Comparison of ENCODE assay signal across 28 cellular contexts in the genomic region with DNA sequence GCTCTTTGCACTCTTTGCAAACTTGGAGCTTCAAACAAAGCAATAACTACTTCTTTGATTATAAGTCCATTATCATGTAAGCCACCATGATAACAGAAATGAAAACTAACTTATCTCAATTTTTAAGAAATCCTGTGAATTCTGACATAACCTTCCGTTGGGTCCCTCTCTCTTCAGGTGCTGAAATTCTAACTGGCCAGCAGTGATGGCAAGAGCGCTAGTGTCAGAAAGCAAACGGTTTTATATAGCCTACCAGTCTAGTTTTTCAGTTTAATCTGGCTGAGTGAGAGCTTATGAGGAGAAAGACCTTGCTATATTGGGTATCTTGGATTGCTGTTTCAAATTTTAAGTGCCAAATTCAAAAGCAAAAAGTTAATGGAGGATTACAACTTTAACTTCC. TPM values are rescaled to one million over a fixed set of nuclear protein-coding genes. Genes with fewer than 3 reads are reported as not detected.
A peak's percentile ranks its signal among the peaks of the same experiment; 100 is the strongest.
DNase-seq lines count a peak whose midpoint lies in the region; ATAC-seq and TF ChIP-seq lines count a peak whose summit lies in the region.
"Had no signal": no experiment of that assay in that cellular context is flagged by ENCODE, and none has a peak within 500 bp of the region (broad histone marks: within the 10 kb centered on the region; RNA-seq: fewer than 3 reads in every experiment).

No MANE protein-coding gene starts in this region.

- no peaks in the 10 kb centered on the region for H3K36me3 Mint-ChIP-seq in T-cell
- H3K36me3 Mint-ChIP-seq: activated CD4-positive, alpha-beta memory T cell treated with anti-CD3 and anti-CD28 coated beads for 36 hours; activated naive CD4-positive, alpha-beta T cell treated with anti-CD3 and anti-CD28 coated beads, Interleukin-2, amount 50 U/mL, for 24 hours; naive B cell had no signal

- H3K36me3 ChIP-seq in body of pancreas (replicated peaks in 1 of 2; ENCODE audit: insufficient read depth in 1 of 2, low read depth in 2 of 2) (no peaks in the 10 kb centered on the region), muscle layer of duodenum (ENCODE audit: control insufficient read depth in 1 of 2, insufficient read depth in 2 of 2, low read length in 2 of 2) (no peaks in the 10 kb centered on the region), thymus (ENCODE audit: control insufficient read depth, insufficient read depth) (no peaks in the 10 kb centered on the region)
- H3K36me3 ChIP-seq: upper lobe of left lung had no signal

- H3K4me1 Mint-ChIP-seq in T-cell: no peaks in the 10 kb centered on the region
- H3K4me1 Mint-ChIP-seq: activated naive CD4-positive, alpha-beta T cell treated with anti-CD3 and anti-CD28 coated beads, Interleukin-2, amount 50 U/mL, for 24 hours; naive B cell had no signal

- no peaks in the 10 kb centered on the region for H3K9me3 Mint-ChIP-seq in T-cell
- H3K9me3 Mint-ChIP-seq: activated CD4-positive, alpha-beta memory T cell treated with anti-CD3 and anti-CD28 coated beads for 36 hours; activated naive CD4-positive, alpha-beta T cell treated with anti-CD3 and anti-CD28 coated beads, Interleukin-2, amount 50 U/mL, for 24 hours had no signal

- TF ChIP-seq POLR2A in body of pancreas (IDR thresholded peaks at IDR 0.05): no peak

- CTCF ChIA-PET in T-cell (lab: Charles Lee): no interaction called here

- 24 to 35% methylated on average over 3 of the region's 3 CpGs for WGBS in body of pancreas, 2 donors
- 93% methylated on average over 3 of the region's 3 CpGs for WGBS in thymus

- peaks cover 93% of the 10 kb centered on the region for H3K4me1 ChIP-seq in body of pancreas
- peaks cover 18 to 44% of the 10 kb centered on the region in 2 donors for H3K4me1 ChIP-seq in muscle layer of duodenum (ENCODE audit: control insufficient read depth in 1 of 2, insufficient read depth in 2 of 2, low read length in 2 of 2)
- no peaks in the 10 kb centered on the region for H3K4me1 ChIP-seq in thymus (ENCODE audit: control insufficient read depth, insufficient read depth, low read length)

- POLR2A ChIA-PET in T-cell (lab: Charles Lee): no interaction called here

- H3K9me3 ChIP-seq in body of pancreas: no peaks in the 10 kb centered on the region
- no peaks in the 10 kb centered on the region for H3K9me3 ChIP-seq in muscle layer of duodenum (ENCODE audit: control insufficient read depth in 1 of 2, low read length in 2 of 2)
- H3K9me3 ChIP-seq in thymus (ENCODE audit: control insufficient read depth): no peaks in the 10 kb centered on the region
- H3K9me3 ChIP-seq: MG63, stomach, upper lobe of left lung had no signal

- DNase-seq in body of pancreas (no peak), dorsolateral prefrontal cortex (no peak), T-cell (no peak)
- no peak for DNase-seq in activated effector memory CD4-positive, alpha-beta T cell treated with anti-CD3 and anti-CD28 coated beads, Interleukin-2, amount 50 U/mL, for 16 hours
- DNase-seq: activated CD4-positive, alpha-beta memory T cell treated with anti-CD3 and anti-CD28 coated beads for 36 hours; activated CD8-positive, alpha-beta memory T cell treated with anti-CD3 and anti-CD28 coated beads, Interleukin-2, amount 50 U/mL, for 48 hours; C1 segment of cervical spinal cord; cerebellar nuclear complex; HCEC 1CT; mesendoderm; MG63; naive B cell; NCI-H2107; NCI-H446 treated with DMSO at 0.1 percent for 48 hours; NCI-H82; nucleus accumbens; RPMI8226; stimulated activated CD4-positive, alpha-beta T cell treated with anti-CD3 and anti-CD28 coated beads, Interleukin-2, amount 100 ng/mL, for 24 hours; stomach; upper lobe of left lung had no signal

- intact Hi-C loops in body of pancreas (cut with DNase I) (no loop called here), dorsolateral prefrontal cortex (cut with DNase I) (loop anchor here (5.0 to 10.0 kb wide), 3 partner anchors 38 to 98 kb away; no protein-coding TSS in a partner anchor)

- ATAC-seq in body of pancreas (no peak), HG02571 (IDR thresholded peaks at IDR 0.05; ENCODE audit: unreplicated experiment) (no peak), T-cell (replicated peaks in 1 of 4) (no peak)
- ATAC-seq: activated CD4-positive, CD25-positive, alpha-beta regulatory T cell treated with anti-CD3 and anti-CD28 coated beads, Interleukin-2, amount 50 U/mL, for 24 hours; K562 had no signal

- no peak overlapping the region for H3K4me3 Mint-ChIP-seq in T-cell
- H3K4me3 Mint-ChIP-seq: activated CD4-positive, alpha-beta memory T cell treated with anti-CD3 and anti-CD28 coated beads for 36 hours; activated naive CD4-positive, alpha-beta T cell treated with anti-CD3 and anti-CD28 coated beads, Interleukin-2, amount 50 U/mL, for 24 hours; naive B cell had no signal

- H3K27ac ChIP-seq in body of pancreas: peak overlapping the region; percentile 60 to 74 (median 66)
- peak overlapping the region in 44 of 59 donors; percentile 4 to 98 (median 90) for H3K27ac ChIP-seq in dorsolateral prefrontal cortex
- H3K27ac ChIP-seq in muscle layer of duodenum (ENCODE audit: low read length): peak overlapping the region; percentile 59
- peak overlapping the region; percentile 20 for H3K27ac ChIP-seq in thymus (ENCODE audit: low read depth)

- H3K27me3 ChIP-seq in body of pancreas (no peaks in the 10 kb centered on the region), dorsolateral prefrontal cortex (no peaks in the 10 kb centered on the region), muscle layer of duodenum (ENCODE audit: low read depth, low read length) (no peaks in the 10 kb centered on the region), thymus (ENCODE audit: control insufficient read depth, insufficient read depth) (no peaks in the 10 kb centered on the region)
- H3K27me3 ChIP-seq: MG63, stomach, upper lobe of left lung had no signal

- H3K4me3 ChIP-seq in body of pancreas: no peak overlapping the region
- peak overlapping the region in 31 of 59 donors; percentile 0 to 92 (median 18) for H3K4me3 ChIP-seq in dorsolateral prefrontal cortex
- H3K4me3 ChIP-seq in muscle layer of duodenum (ENCODE audit: low read depth in 1 of 2, low read length in 2 of 2): peak overlapping the region in 1 of 2 donors; percentile 30
- H3K4me3 ChIP-seq in thymus (ENCODE audit: low read length): no peak overlapping the region
- H3K4me3 ChIP-seq: K562, MG63, smooth muscle cell, stomach, upper lobe of left lung had no signal

- H3K27ac Mint-ChIP-seq in T-cell: no peak overlapping the region
- H3K27ac Mint-ChIP-seq: activated CD4-positive, alpha-beta memory T cell treated with anti-CD3 and anti-CD28 coated beads for 36 hours; activated naive CD4-positive, alpha-beta T cell treated with anti-CD3 and anti-CD28 coated beads, Interleukin-2, amount 50 U/mL, for 24 hours; naive B cell had no signal

- peaks cover 41 to 44% of the 10 kb centered on the region in 2 donors for H3K27me3 Mint-ChIP-seq in T-cell

- TF ChIP-seq CTCF in body of pancreas (IDR thresholded peaks at IDR 0.05): no peak
- no peak for TF ChIP-seq CTCF in dorsolateral prefrontal cortex (IDR thresholded peaks at IDR 0.05 in 54 of 56, conservative IDR thresholded peaks at IDR 0.05 in 2 of 56; ENCODE audit: low read depth in 1 of 56, partially characterized antibody in 56 of 56)

RNA-seq across cellular contexts. Expression of gene NFIB, which starts 13.4 kb away (rescaled TPM):
- 10 to 100 TPM; 47.0 to 65.9 TPM for total RNA-seq in body of pancreas
- 100 to 1,000 TPM in 28 of 120 experiments, 10 to 100 TPM in 92; 57.4 to 185 (median 86.8) TPM for total RNA-seq in dorsolateral prefrontal cortex
- 12.4 TPM for polyA plus RNA-seq in thymus
- under 1 TPM in 4 of 5 donors, not detected in 1; 0.15 to 0.89 (median 0.39) TPM for total RNA-seq in T-cell
- total RNA-seq: activated CD4-positive, alpha-beta memory T cell treated with anti-CD3 and anti-CD28 coated beads for 36 hours; T-helper 1 cell treated with Interleukin-12 subunit alpha and Interleukin-12 subunit beta and Interleukin-4 antibody, amounts not matched to agents 30 ng/mL and 1 ng/mL, for 36 hours had no signal

Comparison
In these comparisons a context has a peak if more than half of its experiments do, and no peak if none do; other contexts are left out.
1. H3K27ac ChIP-seq: peak in every context shown above with its lines; median percentile 90 in dorsolateral prefrontal cortex; 66 in body of pancreas; 59 in muscle layer of duodenum; 20 in thymus.
2. H3K4me3 ChIP-seq: peak in dorsolateral prefrontal cortex (31 of 59); none in body of pancreas (0 of 2) and thymus (single experiment).
3. RNA of gene NFIB, which starts 13.4 kb away (total RNA-seq): 57.4 to 185 TPM in dorsolateral prefrontal cortex and 47.0 to 65.9 TPM in body of pancreas; 0.15 to 0.89 TPM in T-cell; every median in the first group is over 10 times any median in the second.